Comparison of ENCODE assay signal across 19 cellular contexts in the genomic region with DNA sequence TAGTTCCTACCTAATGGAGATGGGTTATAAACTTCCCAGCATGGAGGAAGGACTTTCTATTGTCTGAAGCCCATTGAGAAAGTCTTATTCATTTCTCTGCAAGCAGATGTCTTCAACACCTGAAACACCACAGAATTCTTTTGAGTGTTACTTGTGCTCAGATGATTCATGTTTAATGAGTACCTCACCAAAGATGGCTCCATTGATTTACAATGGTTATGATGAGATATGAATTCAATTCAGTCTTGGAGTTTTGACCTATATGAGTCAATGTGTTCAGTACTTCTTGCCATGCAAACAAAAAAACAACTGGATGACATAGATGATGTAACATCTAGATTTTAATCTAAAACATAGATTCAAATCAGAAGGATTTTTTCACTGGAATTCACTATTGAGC.
"Had no signal": no experiment of that assay in that cellular context is flagged by ENCODE, and none has a peak within 500 bp of the region (broad histone marks: within the 10 kb centered on the region; RNA-seq: fewer than 3 reads in every experiment).

No MANE protein-coding gene starts in this region.

- H3K36me3 Mint-ChIP-seq: mesothelial cell of epicardium had no signal

- H3K27ac Mint-ChIP-seq: activated CD8-positive, alpha-beta T cell treated with anti-CD3 and anti-CD28 coated beads, Interleukin-2, amount 10 ng/mL, durations not matched to agents 7 days and 5 days; activated naive CD8-positive, alpha-beta T cell treated with anti-CD3 and anti-CD28 coated beads, Interleukin-2, amount 50 U/mL, for 24 hours; activated T-helper 1 cell treated with anti-CD3 and anti-CD28 coated beads, Interleukin-12 subunit alpha, Interleukin-12 subunit beta, Interleukin-2, Interleukin-4 antibody, amounts not matched to agents 30 ng/mL and 10 ng/mL and 1 ng/mL, durations not matched to agents 14 hours and 24 hours and 36 hours; mesothelial cell of epicardium; progenitor cell of endocrine pancreas; WTC11 had no signal

- H3K4me3 Mint-ChIP-seq: activated CD8-positive, alpha-beta T cell treated with anti-CD3 and anti-CD28 coated beads, Interleukin-2, amount 10 ng/mL, durations not matched to agents 7 days and 5 days; activated naive CD8-positive, alpha-beta T cell treated with anti-CD3 and anti-CD28 coated beads, Interleukin-2, amount 50 U/mL, for 24 hours; activated T-helper 1 cell treated with anti-CD3 and anti-CD28 coated beads, Interleukin-12 subunit alpha, Interleukin-12 subunit beta, Interleukin-2, Interleukin-4 antibody, amounts not matched to agents 30 ng/mL and 10 ng/mL and 1 ng/mL, durations not matched to agents 14 hours and 24 hours and 36 hours; mesothelial cell of epicardium; WTC11 had no signal

- H3K27me3 Mint-ChIP-seq: progenitor cell of endocrine pancreas had no signal

- H3K27ac ChIP-seq: lower lobe of right lung, right atrium auricular region, transverse colon had no signal

- DNase-seq: activated CD4-positive, alpha-beta T cell treated with anti-CD3 and anti-CD28 coated beads for 48 hours; activated CD8-positive, alpha-beta memory T cell treated with anti-CD3 and anti-CD28 coated beads, Interleukin-2, amount 50 U/mL, for 4 hours; activated CD8-positive, alpha-beta T cell treated with anti-CD3 and anti-CD28 coated beads, Interleukin-2, amount 10 ng/mL, durations not matched to agents 7 days and 5 days; activated naive CD4-positive, alpha-beta T cell treated with Interleukin-2 at 50 U/mL for 16 hours; activated naive CD8-positive, alpha-beta T cell treated with anti-CD3 and anti-CD28 coated beads, Interleukin-2, amount 50 U/mL, for 24 hours; erythroblast; left colon; lower lobe of right lung; small intestine; stimulated activated CD4-positive, alpha-beta T cell treated with anti-CD3 and anti-CD28 coated beads, Interleukin-4, amount 100 ng/mL, for 4 hours; stimulated activated CD8-positive, alpha-beta memory T cell treated with anti-CD3 and anti-CD28 coated beads, Interleukin-4, amount 100 ng/mL, for 48 hours; stimulated activated naive CD8-positive, alpha-beta T cell treated with anti-CD3 and anti-CD28 coated beads, Interleukin-15, Interleukin-2, amounts not matched to agents 100 U/mL and 50 U/mL, for 24 hours; T-helper 2 cell; transverse colon had no signal

- H3K9me3 ChIP-seq: lower lobe of right lung, right atrium auricular region, transverse colon had no signal

- H3K4me1 Mint-ChIP-seq: activated naive CD8-positive, alpha-beta T cell treated with anti-CD3 and anti-CD28 coated beads, Interleukin-2, amount 50 U/mL, for 24 hours; mesothelial cell of epicardium had no signal

- ATAC-seq: activated CD8-positive, alpha-beta T cell treated with anti-CD3 and anti-CD28 coated beads, Interleukin-2, amount 10 ng/mL, durations not matched to agents 7 days and 5 days; activated naive CD8-positive, alpha-beta T cell treated with anti-CD3 and anti-CD28 coated beads, Interleukin-2, amount 50 U/mL, for 24 hours; left colon; lower lobe of right lung; stimulated activated naive CD8-positive, alpha-beta T cell treated with anti-CD3 and anti-CD28 coated beads, Interleukin-15, Interleukin-2, amounts not matched to agents 100 U/mL and 50 U/mL, for 24 hours; WTC11 had no signal

- H3K36me3 ChIP-seq: lower lobe of right lung, right atrium auricular region, transverse colon had no signal

- H3K4me3 ChIP-seq: lower lobe of right lung, right atrium auricular region, transverse colon had no signal

- H3K4me1 ChIP-seq: lower lobe of right lung, right atrium auricular region, transverse colon had no signal

- H3K27me3 ChIP-seq: right atrium auricular region, transverse colon had no signal

- H3K9me3 Mint-ChIP-seq: activated naive CD8-positive, alpha-beta T cell treated with anti-CD3 and anti-CD28 coated beads, Interleukin-2, amount 50 U/mL, for 24 hours; activated T-helper 1 cell treated with anti-CD3 and anti-CD28 coated beads, Interleukin-12 subunit alpha, Interleukin-12 subunit beta, Interleukin-2, Interleukin-4 antibody, amounts not matched to agents 30 ng/mL and 10 ng/mL and 1 ng/mL, durations not matched to agents 14 hours and 24 hours and 36 hours; WTC11 had no signal
